Comparison of ENCODE assay signal across 30 cellular contexts in genomic region chr10:13794982-13795381, GRCh38.
DNase-seq lines count a peak whose midpoint lies in the region; ATAC-seq lines count a peak whose summit lies in the region.
"Had no signal": no experiment of that assay in that cellular context is flagged by ENCODE, and none has a peak within 500 bp of the region (broad histone marks: within the 10 kb centered on the region; RNA-seq: fewer than 3 reads in every experiment).

No MANE protein-coding gene starts in this region.

- no peak for ATAC-seq in naive thymus-derived CD4-positive, alpha-beta T cell
- ATAC-seq in GM19328 (IDR thresholded peaks at IDR 0.05; ENCODE audit: unreplicated experiment) = no peak
- no peak for ATAC-seq in activated CD4-positive, CD25-positive, alpha-beta regulatory T cell treated with anti-CD3 and anti-CD28 coated beads, Interleukin-2, amount 50 U/mL, for 24 hours
- ATAC-seq: activated naive CD8-positive, alpha-beta T cell treated with anti-CD3 and anti-CD28 coated beads, Interleukin-2, amount 50 U/mL, for 24 hours; activated T-cell treated with anti-CD3 and anti-CD28 coated beads, Interleukin-2, amount 50 U/mL, for 4 hours; heart right ventricle; K562; SK-N-SH treated with all-trans-retinoic acid at 6 μM for 48 hours had no signal

- DNase-seq in NCI-H146 (lab: John Stamatoyannopoulos, UW) = peak; percentile 19
- no peak for DNase-seq in NCI-H146 treated with DMSO at 0.1 percent for 48 hours (lab: John Stamatoyannopoulos, UW; ENCODE audit: unreplicated experiment)
- peak; percentile 39 for DNase-seq in NCI-H128 (lab: John Stamatoyannopoulos, UW; ENCODE audit: unreplicated experiment)
- DNase-seq in NCI-H69 (lab: John Stamatoyannopoulos, UW) = peak; percentile 91
- DNase-seq in naive thymus-derived CD4-positive, alpha-beta T cell = no peak
- no peak for DNase-seq in cardiac septum (ENCODE audit: low spot score)
- DNase-seq: activated CD4-positive, alpha-beta T cell treated with anti-CD3 and anti-CD28 coated beads for 48 hours; activated gamma-delta T cell treated with Interleukin-2 at 50 U/mL for 16 hours; activated naive CD8-positive, alpha-beta T cell treated with anti-CD3 and anti-CD28 coated beads, Interleukin-2, amount 50 U/mL, for 24 hours; activated T-cell treated with anti-CD3 and anti-CD28 coated beads, Interleukin-2, amount 50 U/mL, for 4 hours; DND-41; esophagus squamous epithelium; foreskin melanocyte; HCEC 1CT; heart right ventricle; mammary epithelial cell; NCI-H2029 treated with DMSO at 0.1 percent for 48 hours; NCI-H526; stimulated activated CD4-positive, alpha-beta T cell treated with anti-CD3 and anti-CD28 coated beads, Interleukin-1b, Interleukin-23, amount 100 ng/mL, for 48 hours; stimulated activated CD8-positive, alpha-beta memory T cell treated with anti-CD3 and anti-CD28 coated beads, Interleukin-4, amount 100 ng/mL, for 48 hours; stomach; thyroid gland had no signal

- H3K4me1 Mint-ChIP-seq in naive thymus-derived CD4-positive, alpha-beta T cell = peaks cover 14 to 54% (median 39%) of the 10 kb centered on the region in 7 donors
- H3K4me1 Mint-ChIP-seq: neural progenitor cell had no signal

- intact Hi-C loops in naive thymus-derived CD4-positive, alpha-beta T cell (cut with micrococcal nuclease) = loop anchor here in 1 of 2 donors (1.0 kb wide), 1 partner anchor 8 kb away; no protein-coding TSS in a partner anchor
- intact Hi-C loops in cardiac septum (cut with DNase I) = loop anchor here (5.0 kb wide), 2 partner anchors 97 to 157 kb away; no protein-coding TSS in a partner anchor

- peak overlapping the region in 8 of 10 donors; percentile 1 to 71 (median 64) for H3K4me3 Mint-ChIP-seq in naive thymus-derived CD4-positive, alpha-beta T cell
- H3K4me3 Mint-ChIP-seq: activated naive CD8-positive, alpha-beta T cell treated with anti-CD3 and anti-CD28 coated beads, Interleukin-2, amount 50 U/mL, for 24 hours; activated T-cell treated with anti-CD3 and anti-CD28 coated beads, Interleukin-2, amount 50 U/mL, for 4 hours; neural progenitor cell had no signal

- H3K36me3 ChIP-seq in naive thymus-derived CD4-positive, alpha-beta T cell (ENCODE audit: control insufficient read depth in 2 of 3, insufficient read depth in 3 of 3, low read length in 3 of 3) = no peaks in the 10 kb centered on the region
- H3K36me3 ChIP-seq: neural progenitor cell, thyroid gland had no signal

- peaks cover 0 to 5% (median 0%) of the 10 kb centered on the region in 5 donors for H3K27me3 Mint-ChIP-seq in naive thymus-derived CD4-positive, alpha-beta T cell
- H3K27me3 Mint-ChIP-seq: activated naive CD8-positive, alpha-beta T cell treated with anti-CD3 and anti-CD28 coated beads, Interleukin-2, amount 50 U/mL, for 24 hours had no signal

- CTCF ChIA-PET in naive thymus-derived CD4-positive, alpha-beta T cell (lab: Charles Lee) = interaction anchor here (1.3 kb wide), 1 partner anchor 401 kb away, joined by 4 read pairs; no protein-coding TSS in a partner anchor

- H3K9me3 Mint-ChIP-seq in naive thymus-derived CD4-positive, alpha-beta T cell = peaks cover 0 to 1% (median 0%) of the 10 kb centered on the region in 11 donors
- H3K9me3 Mint-ChIP-seq: activated naive CD8-positive, alpha-beta T cell treated with anti-CD3 and anti-CD28 coated beads, Interleukin-2, amount 50 U/mL, for 24 hours; activated T-cell treated with anti-CD3 and anti-CD28 coated beads, Interleukin-2, amount 50 U/mL, for 4 hours; neural progenitor cell; T-helper 2 cell treated with Interferon-gamma antibody and Interleukin-4, amounts not matched to agents 5 μg/mL and 100 μg/mL, for 36 hours had no signal

- no peaks in the 10 kb centered on the region for H3K9me3 ChIP-seq in naive thymus-derived CD4-positive, alpha-beta T cell (ENCODE audit: control insufficient read depth in 2 of 3, low read length in 3 of 3)
- H3K9me3 ChIP-seq: esophagus squamous epithelium, heart right ventricle, right atrium auricular region, stomach, thyroid gland had no signal

- H3K4me3 ChIP-seq in naive thymus-derived CD4-positive, alpha-beta T cell (ENCODE audit: low read length) = no peak overlapping the region
- H3K4me3 ChIP-seq: esophagus squamous epithelium, heart right ventricle, K562, neural progenitor cell, right atrium auricular region, smooth muscle cell, stomach, thyroid gland had no signal

- no peak overlapping the region for H3K27ac ChIP-seq in naive thymus-derived CD4-positive, alpha-beta T cell (ENCODE audit: low read depth, low read length)
- H3K27ac ChIP-seq: esophagus squamous epithelium, heart right ventricle, neural progenitor cell, right atrium auricular region, stomach, thyroid gland had no signal

- POLR2A ChIA-PET in naive thymus-derived CD4-positive, alpha-beta T cell (lab: Charles Lee) = interaction anchor here (1.1 kb wide), 1 partner anchor 11 kb away, joined by 3 read pairs; no protein-coding TSS in a partner anchor

- peaks cover 0 to 3% (median 0%) of the 10 kb centered on the region in 5 donors for H3K36me3 Mint-ChIP-seq in naive thymus-derived CD4-positive, alpha-beta T cell

- H3K4me1 ChIP-seq in naive thymus-derived CD4-positive, alpha-beta T cell (ENCODE audit: control insufficient read depth in 2 of 2, insufficient read depth in 2 of 2, low read length in 2 of 2) = peaks cover 23 to 29% of the 10 kb centered on the region in 2 donors
- H3K4me1 ChIP-seq: neural progenitor cell had no signal

- H3K27ac Mint-ChIP-seq in naive thymus-derived CD4-positive, alpha-beta T cell = peak overlapping the region in 7 of 9 donors; percentile 23 to 86 (median 72)
- H3K27ac Mint-ChIP-seq: activated naive CD8-positive, alpha-beta T cell treated with anti-CD3 and anti-CD28 coated beads, Interleukin-2, amount 50 U/mL, for 24 hours; neural progenitor cell had no signal

- no peaks in the 10 kb centered on the region for H3K27me3 ChIP-seq in naive thymus-derived CD4-positive, alpha-beta T cell (ENCODE audit: control insufficient read depth in 2 of 2, insufficient read depth in 2 of 2, low read length in 2 of 2)
- H3K27me3 ChIP-seq: esophagus squamous epithelium, heart right ventricle, neural progenitor cell, right atrium auricular region, stomach, thyroid gland had no signal

Comparison
In these comparisons a context has a peak if more than half of its experiments do, and no peak if none do; other contexts are left out.
1. DNase-seq: peak in NCI-H146 (single experiment), NCI-H128 (single experiment) and NCI-H69 (single experiment); none in NCI-H146 treated with DMSO at 0.1 percent for 48 hours (single experiment), naive thymus-derived CD4-positive, alpha-beta T cell (0 of 9) and cardiac septum (single experiment).